In genomic region chr15:31387101-31387482, GRCh38 we compare ENCODE assay signal across 13 cellular contexts.
DNase-seq lines count a peak whose midpoint lies in the region; ATAC-seq and TF ChIP-seq lines count a peak whose summit lies in the region.
"Had no signal": no experiment of that assay in that cellular context is flagged by ENCODE, and none has a peak within 500 bp of the region (broad histone marks: within the 10 kb centered on the region; RNA-seq: fewer than 3 reads in every experiment).

No MANE protein-coding gene starts in this region.

- POLR2A ChIA-PET in CD4-positive, alpha-beta memory T cell (lab: Charles Lee; ENCODE audit: partially characterized antibody) = interaction anchor here (0.7 to 8.8 kb wide), 10 partner anchors 10 to 61 kb away, joined by 3 to 169 read pairs (median 6); partner anchors contain the start of gene KLF13
- POLR2A ChIA-PET in naive thymus-derived CD8-positive, alpha-beta T cell (lab: Charles Lee) = interaction anchor here (1.1 to 14.1 kb wide), 6 partner anchors 10 to 97 kb away, joined by 3 to 308 read pairs (median 19); no protein-coding TSS in a partner anchor

- peak overlapping the region; percentile 31 to 94 (median 76) for H3K27ac Mint-ChIP-seq in CD4-positive, alpha-beta memory T cell
- H3K27ac Mint-ChIP-seq in activated CD8-positive, alpha-beta memory T cell treated with anti-CD3 and anti-CD28 coated beads, Interleukin-2, amount 10 ng/mL, durations not matched to agents 7 days and 5 days = peak overlapping the region; percentile 90
- H3K27ac Mint-ChIP-seq in naive thymus-derived CD8-positive, alpha-beta T cell = peak overlapping the region in 9 of 10 donors; percentile 82 to 98 (median 93)

- H3K27ac ChIP-seq in CD4-positive, alpha-beta memory T cell (ENCODE audit: low read depth, low read length) = peak overlapping the region; percentile 36

- TF ChIP-seq CTCF in AG09309 (IDR thresholded peaks at IDR 0.05; ENCODE audit: control insufficient read depth, insufficient read depth, low read depth, low read length, missing control alignments) (no peak), omental fat pad (IDR thresholded peaks at IDR 0.05) (no peak)

- H3K4me1 ChIP-seq in CD4-positive, alpha-beta memory T cell (ENCODE audit: insufficient read depth, low read length) = peaks cover 54% of the 10 kb centered on the region

- H3K36me3 Mint-ChIP-seq in CD4-positive, alpha-beta memory T cell = peaks cover 0 to 6% of the 10 kb centered on the region in 2 donors
- peaks cover 30% of the 10 kb centered on the region for H3K36me3 Mint-ChIP-seq in activated CD8-positive, alpha-beta memory T cell treated with anti-CD3 and anti-CD28 coated beads, Interleukin-2, amount 10 ng/mL, durations not matched to agents 7 days and 5 days
- peaks cover 0 to 2% (median 0%) of the 10 kb centered on the region in 3 donors for H3K36me3 Mint-ChIP-seq in naive thymus-derived CD8-positive, alpha-beta T cell

- peak overlapping the region; percentile 20 to 70 (median 54) for H3K4me3 Mint-ChIP-seq in CD4-positive, alpha-beta memory T cell
- H3K4me3 Mint-ChIP-seq in activated CD8-positive, alpha-beta memory T cell treated with anti-CD3 and anti-CD28 coated beads, Interleukin-2, amount 10 ng/mL, durations not matched to agents 7 days and 5 days = no peak overlapping the region
- peak overlapping the region; percentile 29 to 85 (median 68) for H3K4me3 Mint-ChIP-seq in naive thymus-derived CD8-positive, alpha-beta T cell

- intact Hi-C loops in CD4-positive, alpha-beta memory T cell (cut with micrococcal nuclease) = loop anchor here (1.0 to 5.0 kb wide), 2 partner anchors 40 to 61 kb away; partner anchors contain the start of gene KLF13

- H3K36me3 ChIP-seq in CD4-positive, alpha-beta memory T cell (ENCODE audit: insufficient read depth, low read length) = no peaks in the 10 kb centered on the region
- H3K36me3 ChIP-seq in MG63 = no peaks in the 10 kb centered on the region

- CTCF ChIA-PET in CD4-positive, alpha-beta memory T cell (lab: Charles Lee; ENCODE audit: partially characterized antibody) = interaction anchor here (1.0 to 1.8 kb wide), 3 partner anchors 21 to 102 kb away, joined by 3 to 14 read pairs (median 5); no protein-coding TSS in a partner anchor
- CTCF ChIA-PET in activated CD8-positive, alpha-beta memory T cell treated with anti-CD3 and anti-CD28 coated beads, Interleukin-2, amount 10 ng/mL, durations not matched to agents 7 days and 5 days (lab: Charles Lee) = interaction anchor here (1.1 to 1.6 kb wide), 3 partner anchors 19 to 171 kb away, joined by 3 to 8 read pairs (median 4); no protein-coding TSS in a partner anchor

- H3K4me3 ChIP-seq in AG09309 (ENCODE audit: control insufficient read depth, low read depth, low read length) (no peak overlapping the region), MG63 (no peak overlapping the region)
- no peak overlapping the region for H3K4me3 ChIP-seq in CD4-positive, alpha-beta memory T cell (ENCODE audit: low read length in 2 of 2)
- H3K4me3 ChIP-seq: skin epidermis had no signal

- peaks cover 53 to 74% (median 64%) of the 10 kb centered on the region in 4 donors for H3K4me1 Mint-ChIP-seq in CD4-positive, alpha-beta memory T cell
- peaks cover 59% of the 10 kb centered on the region for H3K4me1 Mint-ChIP-seq in activated CD8-positive, alpha-beta memory T cell treated with anti-CD3 and anti-CD28 coated beads, Interleukin-2, amount 10 ng/mL, durations not matched to agents 7 days and 5 days
- H3K4me1 Mint-ChIP-seq in naive thymus-derived CD8-positive, alpha-beta T cell = peaks cover 41 to 79% (median 74%) of the 10 kb centered on the region in 4 donors

- no peaks in the 10 kb centered on the region for H3K9me3 ChIP-seq in CD4-positive, alpha-beta memory T cell (ENCODE audit: control insufficient read depth in 1 of 2, low read length in 2 of 2)
- H3K9me3 ChIP-seq in MG63 = no peaks in the 10 kb centered on the region; the same call in 1 of the 2 replicates

- H3K27me3 ChIP-seq in CD4-positive, alpha-beta memory T cell (ENCODE audit: insufficient read depth, low read length) = no peaks in the 10 kb centered on the region
- H3K27me3 ChIP-seq in MG63 = no peaks in the 10 kb centered on the region

- no peaks in the 10 kb centered on the region for H3K27me3 Mint-ChIP-seq in CD4-positive, alpha-beta memory T cell
- H3K27me3 Mint-ChIP-seq in activated CD8-positive, alpha-beta memory T cell treated with anti-CD3 and anti-CD28 coated beads, Interleukin-2, amount 10 ng/mL, durations not matched to agents 7 days and 5 days = no peaks in the 10 kb centered on the region
- H3K27me3 Mint-ChIP-seq in naive thymus-derived CD8-positive, alpha-beta T cell = no peaks in the 10 kb centered on the region

- peaks cover 0 to 2% (median 0%) of the 10 kb centered on the region in 8 donors for H3K9me3 Mint-ChIP-seq in CD4-positive, alpha-beta memory T cell
- no peaks in the 10 kb centered on the region for H3K9me3 Mint-ChIP-seq in activated CD8-positive, alpha-beta memory T cell treated with anti-CD3 and anti-CD28 coated beads, Interleukin-2, amount 10 ng/mL, durations not matched to agents 7 days and 5 days (ENCODE audit: low read depth)
- H3K9me3 Mint-ChIP-seq in naive thymus-derived CD8-positive, alpha-beta T cell = peaks cover 0 to 2% (median 0%) of the 10 kb centered on the region in 9 donors
- H3K9me3 Mint-ChIP-seq: stimulated activated naive CD8-positive, alpha-beta T cell treated with anti-CD3 and anti-CD28 coated beads, Interleukin-15, Interleukin-2, amounts not matched to agents 100 ng/mL and 50 ng/mL, for 24 hours had no signal

- ATAC-seq in activated CD8-positive, alpha-beta memory T cell treated with anti-CD3 and anti-CD28 coated beads, Interleukin-2, amount 10 ng/mL, durations not matched to agents 7 days and 5 days = peak; percentile 41
- ATAC-seq in naive thymus-derived CD8-positive, alpha-beta T cell = peak; percentile 33 to 47
- ATAC-seq in HG03175 (IDR thresholded peaks at IDR 0.05; ENCODE audit: unreplicated experiment) = no peak
- ATAC-seq in omental fat pad (ENCODE audit: low FRiP score) = no peak

- peak; percentile 45 for DNase-seq in AG09309 (ENCODE audit: low read depth)
- peak in 4 of 5 donors; percentile 39 to 48 (median 44) for DNase-seq in CD4-positive, alpha-beta memory T cell
- DNase-seq in activated CD8-positive, alpha-beta memory T cell treated with anti-CD3 and anti-CD28 coated beads, Interleukin-2, amount 10 ng/mL, durations not matched to agents 7 days and 5 days = peak; percentile 84
- peak in 2 of 10 donors; percentile 50 to 51 for DNase-seq in naive thymus-derived CD8-positive, alpha-beta T cell
- DNase-seq in MG63 = no peak
- no peak for DNase-seq in omental fat pad (ENCODE audit: low spot score)
- no peak for DNase-seq in NAMALWA (ENCODE audit: low spot score)
- DNase-seq: activated CD4-positive, alpha-beta T cell treated with anti-CD3 and anti-CD28 coated beads for 1 hour; H7; NCI-H748 treated with DMSO at 0.1 percent for 48 hours had no signal

Comparison
In these comparisons a context has a peak if more than half of its experiments do, and no peak if none do; other contexts are left out.
1. DNase-seq: peak in AG09309 (single experiment), CD4-positive, alpha-beta memory T cell (4 of 5) and activated CD8-positive, alpha-beta memory T cell treated with anti-CD3 and anti-CD28 coated beads, Interleukin-2, amount 10 ng/mL, durations not matched to agents 7 days and 5 days (single experiment); none in MG63 (single experiment), omental fat pad (single experiment) and NAMALWA (single experiment).
2. ATAC-seq: peak in activated CD8-positive, alpha-beta memory T cell treated with anti-CD3 and anti-CD28 coated beads, Interleukin-2, amount 10 ng/mL, durations not matched to agents 7 days and 5 days (single experiment) and naive thymus-derived CD8-positive, alpha-beta T cell (2 of 2); none in HG03175 (single experiment) and omental fat pad (single experiment).
3. Peak in every context shown above with its lines, with median percentiles within 50 percentile points of each other: H3K27ac Mint-ChIP-seq.